Comparison of ENCODE assay signal across 29 cellular contexts in genomic region chr15:86762874-86763273, GRCh38.
"Had no signal": no experiment of that assay in that cellular context is flagged by ENCODE, and none has a peak within 500 bp of the region (broad histone marks: within the 10 kb centered on the region; RNA-seq: fewer than 3 reads in every experiment).

No MANE protein-coding gene starts in this region.

- H3K4me1 Mint-ChIP-seq: stimulated activated effector memory CD8-positive, alpha-beta T cell treated with anti-CD3 and anti-CD28 coated beads, Interleukin-12 subunit alpha, Interleukin-12 subunit beta, amount 100 ng/mL, for 72 hours; stimulated activated memory B cell treated with anti-CD40 and anti-IgM and Interleukin-4, amounts not matched to agents 10 μg/mL and 1 μg/mL and 100 μg/mL, for 72 hours; stimulated activated naive B cell treated with anti-CD40 and anti-IgM and Interleukin-4, amounts not matched to agents 10 μg/mL and 1 μg/mL and 100 μg/mL, for 72 hours; stimulated activated naive CD8-positive, alpha-beta T cell treated with anti-CD3 and anti-CD28 coated beads, Interleukin-15, amount 100 ng/mL, for 72 hours had no signal

- H3K36me3 Mint-ChIP-seq: stimulated activated effector memory CD8-positive, alpha-beta T cell treated with anti-CD3 and anti-CD28 coated beads, Interleukin-12 subunit alpha, Interleukin-12 subunit beta, amount 100 ng/mL, for 72 hours; stimulated activated memory B cell treated with anti-CD40 and anti-IgM and Interleukin-4, amounts not matched to agents 10 μg/mL and 1 μg/mL and 100 μg/mL, for 72 hours; stimulated activated naive B cell treated with anti-CD40 and anti-IgM and Interleukin-4, amounts not matched to agents 10 μg/mL and 1 μg/mL and 100 μg/mL, for 72 hours; type B pancreatic cell had no signal

- H3K27me3 Mint-ChIP-seq: stimulated activated memory B cell treated with anti-CD40 and anti-IgM and Interleukin-4, amounts not matched to agents 10 μg/mL and 1 μg/mL and 100 μg/mL, for 72 hours had no signal

- H3K4me1 ChIP-seq: stomach, suprapubic skin, testis, thyroid gland, tibial artery, tibial nerve, transverse colon, upper lobe of left lung, upper lobe of right lung, uterus, vagina had no signal

- H3K4me3 Mint-ChIP-seq: stimulated activated effector memory CD8-positive, alpha-beta T cell treated with anti-CD3 and anti-CD28 coated beads, Interleukin-12 subunit alpha, Interleukin-12 subunit beta, amount 100 ng/mL, for 72 hours; stimulated activated memory B cell treated with anti-CD40 and anti-IgM and Interleukin-4, amounts not matched to agents 10 μg/mL and 1 μg/mL and 100 μg/mL, for 72 hours; stimulated activated naive B cell treated with anti-CD40 and anti-IgM and Interleukin-4, amounts not matched to agents 10 μg/mL and 1 μg/mL and 100 μg/mL, for 72 hours; stimulated activated naive CD8-positive, alpha-beta T cell treated with anti-CD3 and anti-CD28 coated beads, Interleukin-15, amount 100 ng/mL, for 72 hours; stimulated activated naive CD8-positive, alpha-beta T cell treated with anti-CD3 and anti-CD28 coated beads, Interleukin-15, Interleukin-2, amounts not matched to agents 100 ng/mL and 50 ng/mL, for 24 hours; type B pancreatic cell had no signal

- FAIRE-seq: urothelium cell line had no signal

- H3K27ac ChIP-seq: stomach, suprapubic skin, testis, thoracic aorta, thyroid gland, tibial artery, tibial nerve, transverse colon, upper lobe of left lung, upper lobe of right lung, uterus, vagina had no signal

- H3K27ac Mint-ChIP-seq: stimulated activated effector memory CD8-positive, alpha-beta T cell treated with anti-CD3 and anti-CD28 coated beads, Interleukin-12 subunit alpha, Interleukin-12 subunit beta, amount 100 ng/mL, for 72 hours; stimulated activated memory B cell treated with anti-CD40 and anti-IgM and Interleukin-4, amounts not matched to agents 10 μg/mL and 1 μg/mL and 100 μg/mL, for 72 hours; stimulated activated naive B cell treated with anti-CD40 and anti-IgM and Interleukin-4, amounts not matched to agents 10 μg/mL and 1 μg/mL and 100 μg/mL, for 72 hours; stimulated activated naive CD8-positive, alpha-beta T cell treated with anti-CD3 and anti-CD28 coated beads, Interleukin-15, Interleukin-2, amounts not matched to agents 100 ng/mL and 50 ng/mL, for 24 hours; type B pancreatic cell had no signal

- H3K36me3 ChIP-seq: stomach, suprapubic skin, thoracic aorta, thyroid gland, tibial artery, tibial nerve, transverse colon, upper lobe of left lung, upper lobe of right lung, uterus, vagina had no signal

- H3K27me3 ChIP-seq: stomach, testis, thyroid gland, tibial nerve, transverse colon, upper lobe of left lung, upper lobe of right lung, uterus, vagina had no signal

- ATAC-seq: stimulated activated effector memory CD8-positive, alpha-beta T cell treated with anti-CD3 and anti-CD28 coated beads, Interleukin-12 subunit alpha, Interleukin-12 subunit beta, amount 100 ng/mL, for 72 hours; stimulated activated memory B cell treated with anti-CD40 and anti-IgM and Interleukin-4, amounts not matched to agents 10 μg/mL and 1 μg/mL and 100 μg/mL, for 72 hours; stimulated activated naive B cell treated with anti-CD40 and anti-IgM and Interleukin-4, amounts not matched to agents 10 μg/mL and 1 μg/mL and 100 μg/mL, for 72 hours; stimulated activated naive CD8-positive, alpha-beta T cell treated with anti-CD3 and anti-CD28 coated beads, Interleukin-15, amount 100 ng/mL, for 72 hours; stimulated activated naive CD8-positive, alpha-beta T cell treated with anti-CD3 and anti-CD28 coated beads, Interleukin-15, Interleukin-2, amounts not matched to agents 100 U/mL and 50 U/mL, for 24 hours; upper lobe of right lung had no signal

- DNase-seq: stimulated activated CD4-positive, alpha-beta T cell treated with anti-CD3 and anti-CD28 coated beads, Interleukin-2, amount 100 ng/mL, for 48 hours; stimulated activated CD4-positive, alpha-beta T cell treated with anti-CD3 and anti-CD28 coated beads, Interleukin-4, amount 100 ng/mL, for 1 hour; stimulated activated CD4-positive, alpha-beta T cell treated with anti-CD3 and anti-CD28 coated beads, Interleukin-4, amount 100 ng/mL, for 24 hours; stimulated activated CD4-positive, alpha-beta T cell treated with anti-CD3 and anti-CD28 coated beads, Interleukin-4, amount 100 ng/mL, for 4 hours; stimulated activated CD8-positive, alpha-beta memory T cell treated with anti-CD3 and anti-CD28 coated beads, Interleukin-4, amount 100 ng/mL, for 48 hours; stimulated activated naive B cell treated with anti-CD40 and anti-IgM and Interleukin-4, amounts not matched to agents 10 μg/mL and 1 μg/mL and 100 μg/mL, for 72 hours; stimulated activated naive CD4-positive, alpha-beta T cell; stimulated activated naive CD4-positive, alpha-beta T cell treated with Interleukin-2 at 50 U/mL for 16 hours; stimulated activated naive CD8-positive, alpha-beta T cell treated with anti-CD3 and anti-CD28 coated beads, Interleukin-15, amount 100 ng/mL, for 72 hours; stimulated activated naive CD8-positive, alpha-beta T cell treated with anti-CD3 and anti-CD28 coated beads, Interleukin-15, Interleukin-2, amounts not matched to agents 100 U/mL and 50 U/mL, for 24 hours; stomach; substantia nigra; testis; thyroid gland; tibial artery; transverse colon; trophoblast cell; upper lobe of left lung; upper lobe of right lung; uterus had no signal

- H3K9me3 Mint-ChIP-seq: stimulated activated effector memory CD8-positive, alpha-beta T cell treated with anti-CD3 and anti-CD28 coated beads, Interleukin-12 subunit alpha, Interleukin-12 subunit beta, amount 100 ng/mL, for 72 hours; stimulated activated memory B cell treated with anti-CD40 and anti-IgM and Interleukin-4, amounts not matched to agents 10 μg/mL and 1 μg/mL and 100 μg/mL, for 72 hours; stimulated activated naive CD8-positive, alpha-beta T cell treated with anti-CD3 and anti-CD28 coated beads, Interleukin-15, amount 100 ng/mL, for 72 hours; stimulated activated naive CD8-positive, alpha-beta T cell treated with anti-CD3 and anti-CD28 coated beads, Interleukin-15, Interleukin-2, amounts not matched to agents 100 ng/mL and 50 ng/mL, for 24 hours; type B pancreatic cell had no signal

- H3K4me3 ChIP-seq: stomach, suprapubic skin, testis, thoracic aorta, thyroid gland, tibial artery, tibial nerve, transverse colon, upper lobe of left lung, upper lobe of right lung, uterus, vagina had no signal

- H3K9me3 ChIP-seq: stomach, suprapubic skin, testis, thoracic aorta, thyroid gland, tibial artery, tibial nerve, transverse colon, upper lobe of left lung, upper lobe of right lung, uterus, vagina had no signal
